In the genomic region with DNA sequence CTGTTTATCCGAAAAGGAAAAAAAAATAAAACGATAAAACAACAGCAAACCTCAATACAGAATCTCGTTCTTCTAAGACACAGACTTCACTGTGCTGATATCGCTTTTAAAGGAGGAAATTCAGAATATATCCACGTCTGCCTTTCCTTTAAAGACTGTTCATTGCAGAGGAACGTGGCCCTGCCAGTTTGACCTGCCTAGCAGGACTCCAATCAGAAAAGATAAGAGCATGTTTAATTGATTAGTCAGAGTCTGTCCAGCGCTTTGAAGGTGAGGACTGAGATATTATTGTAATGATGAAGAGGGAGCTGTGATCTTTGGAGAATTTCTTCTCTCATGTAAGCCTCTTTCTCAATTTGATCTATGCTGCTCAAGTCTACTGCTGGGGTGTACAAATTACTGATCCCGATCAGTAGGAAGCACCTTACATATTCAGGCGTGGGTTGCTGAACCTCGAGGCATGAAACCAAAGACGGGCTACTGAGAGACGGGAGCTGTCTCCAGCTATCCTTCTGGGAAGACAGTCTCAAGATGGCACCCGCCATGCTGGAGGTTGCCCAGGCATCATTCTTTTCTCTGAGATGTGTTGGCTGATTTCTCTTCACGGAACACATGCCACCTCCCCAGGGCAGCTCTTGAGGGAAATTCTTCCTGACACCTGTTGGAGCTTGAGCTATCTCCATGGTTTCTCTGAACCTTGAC, we compare ENCODE assay signal across 14 cellular contexts.
"Had no signal": no experiment of that assay in that cellular context is flagged by ENCODE, and none has a peak within 500 bp of the region (broad histone marks: within the 10 kb centered on the region; RNA-seq: fewer than 3 reads in every experiment).

No MANE protein-coding gene starts in this region.

- H3K27ac ChIP-seq: body of pancreas, lower lobe of right lung, suprapubic skin, transverse colon, WERI-Rb-1 had no signal

- H3K27me3 ChIP-seq: body of pancreas, suprapubic skin, transverse colon had no signal

- DNase-seq: activated CD4-positive, alpha-beta T cell treated with anti-CD3 and anti-CD28 coated beads, Interleukin-2, amount 50 U/mL, for 4 hours; activated naive CD4-positive, alpha-beta T cell treated with Interleukin-2 at 50 U/mL for 16 hours; caudate nucleus; foreskin melanocyte; glutamatergic neuron; hypothalamus; lower lobe of right lung; retina; stimulated activated CD4-positive, alpha-beta T cell treated with anti-CD3 and anti-CD28 coated beads, Interleukin-2, amount 100 ng/mL, for 24 hours; SW 1271; transverse colon; WERI-Rb-1 had no signal

- H3K36me3 ChIP-seq: lower lobe of right lung, suprapubic skin, transverse colon, WERI-Rb-1 had no signal

- ATAC-seq: body of pancreas, lower lobe of right lung had no signal

- H3K9me3 ChIP-seq: body of pancreas, lower lobe of right lung, transverse colon had no signal

- H3K4me3 ChIP-seq: body of pancreas, lower lobe of right lung, suprapubic skin, transverse colon had no signal

- H3K4me1 ChIP-seq: body of pancreas, lower lobe of right lung, suprapubic skin, transverse colon had no signal
